In the genomic region with DNA sequence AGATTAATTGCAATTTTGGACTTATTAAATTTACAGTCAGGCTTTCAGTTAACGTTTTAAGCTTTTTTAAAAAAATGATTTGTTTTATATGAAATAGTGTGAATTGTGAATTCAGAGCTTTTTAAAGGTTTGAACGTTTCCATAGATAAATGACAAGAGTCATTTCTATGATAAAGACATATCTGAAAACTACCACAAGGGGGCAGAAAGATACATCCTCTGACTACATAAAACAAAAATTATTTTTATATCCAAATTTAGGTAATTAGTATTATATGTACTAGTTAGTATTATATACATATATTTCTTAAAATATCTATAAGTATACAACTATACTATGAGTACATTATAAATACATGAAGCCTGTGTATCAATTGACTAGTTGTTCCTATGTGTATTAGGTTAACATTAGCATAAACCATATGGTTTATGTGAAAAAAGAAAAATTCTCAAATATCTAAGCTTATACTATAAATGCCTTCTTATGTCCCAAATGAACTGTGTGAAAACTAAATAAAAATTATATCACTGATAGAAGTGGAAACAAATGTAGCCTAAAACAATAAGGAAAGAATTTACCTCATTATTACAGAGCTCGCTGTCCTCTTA, we compare ENCODE assay signal across 8 cellular contexts.
DNase-seq lines count a peak whose midpoint lies in the region; ATAC-seq and TF ChIP-seq lines count a peak whose summit lies in the region.

No MANE protein-coding gene starts in this region.

- no peak for DNase-seq in right atrium auricular region (ENCODE audit: low spot score)
- DNase-seq in Right ventricle myocardium inferior (ENCODE audit: missing footprints): no peak
- peak; percentile 52 for DNase-seq in RKO (ENCODE audit: low spot score)
- DNase-seq in foreskin keratinocyte: no peak
- DNase-seq in stimulated activated CD4-positive, alpha-beta T cell treated with anti-CD3 and anti-CD28 coated beads, Interleukin-12 subunit alpha, Interleukin-12 subunit beta, amount 100 ng/mL, for 4 hours: no peak
- DNase-seq in activated T-helper 2 cell treated with anti-CD3 and anti-CD28 coated beads, Interferon-gamma antibody, Interleukin-2, Interleukin-4, amounts not matched to agents 10 μg/mL and 5 μg/mL and 100 μg/mL, durations not matched to agents 14 hours and 24 hours and 36 hours (ENCODE audit: low spot score): no peak
- DNase-seq in neuronal stem cell (ENCODE audit: low spot score): no peak

- no peak overlapping the region for H2BK12ac ChIP-seq in neuronal stem cell (ENCODE audit: low read length)

- ATAC-seq in Right ventricle myocardium inferior (no peak), foreskin keratinocyte (no peak), GM21515 (IDR thresholded peaks at IDR 0.05; ENCODE audit: unreplicated experiment) (no peak)

- H3K9me3 ChIP-seq in right atrium auricular region: no peaks in the 10 kb centered on the region
- H3K9me3 ChIP-seq in neuronal stem cell (replicated peaks in 1 of 2; ENCODE audit: control insufficient read depth in 2 of 2, insufficient read depth in 1 of 2, low read depth in 1 of 2, low read length in 2 of 2): no peaks in the 10 kb centered on the region

- H4K91ac ChIP-seq in neuronal stem cell (ENCODE audit: low read depth, low read length, poor library complexity): no peak overlapping the region

- H3K36me3 ChIP-seq in right atrium auricular region (peaks cover 37% of the 10 kb centered on the region), neuronal stem cell (replicated peaks in 1 of 2; ENCODE audit: control insufficient read depth in 2 of 2, insufficient read depth in 2 of 2, low read length in 2 of 2) (no peaks in the 10 kb centered on the region)

- H3K4me3 Mint-ChIP-seq in activated T-helper 2 cell treated with anti-CD3 and anti-CD28 coated beads, Interferon-gamma antibody, Interleukin-2, Interleukin-4, amounts not matched to agents 10 μg/mL and 5 μg/mL and 100 μg/mL, durations not matched to agents 14 hours and 24 hours and 36 hours (ENCODE audit: low read depth): no peak overlapping the region

- H3K27ac ChIP-seq in right atrium auricular region: no peak overlapping the region
- no peak overlapping the region for H3K27ac ChIP-seq in foreskin keratinocyte
- H3K27ac ChIP-seq in neuronal stem cell (replicated peaks; ENCODE audit: low read length): no peak overlapping the region

- no peaks in the 10 kb centered on the region for H3K9me3 Mint-ChIP-seq in activated T-helper 2 cell treated with anti-CD3 and anti-CD28 coated beads, Interferon-gamma antibody, Interleukin-2, Interleukin-4, amounts not matched to agents 10 μg/mL and 5 μg/mL and 100 μg/mL, durations not matched to agents 14 hours and 24 hours and 36 hours

- intact Hi-C loops in Right ventricle myocardium inferior (cut with DNase I): loop anchor here (5.0 to 10.0 kb wide), 2 partner anchors 707 to 1534 kb away; no protein-coding TSS in a partner anchor
- intact Hi-C loops in activated T-helper 2 cell treated with anti-CD3 and anti-CD28 coated beads, Interferon-gamma antibody, Interleukin-2, Interleukin-4, amounts not matched to agents 10 μg/mL and 5 μg/mL and 100 μg/mL, durations not matched to agents 14 hours and 24 hours and 36 hours (cut with micrococcal nuclease): loop anchor here (2.0 to 5.0 kb wide), 2 partner anchors 155 to 1659 kb away; partner anchors contain the start of gene MEF2C

- H3K4me1 ChIP-seq in right atrium auricular region (peaks cover 0 to 16% of the 10 kb centered on the region in 2 donors), foreskin keratinocyte (no peaks in the 10 kb centered on the region), neuronal stem cell (ENCODE audit: control insufficient read depth in 2 of 2, insufficient read depth in 1 of 2, low read depth in 1 of 2, low read length in 2 of 2) (peaks cover 3 to 7% of the 10 kb centered on the region in 2 donors)

- H3K27me3 ChIP-seq in right atrium auricular region: no peaks in the 10 kb centered on the region
- H3K27me3 ChIP-seq in foreskin keratinocyte: peaks cover 33% of the 10 kb centered on the region
- no peaks in the 10 kb centered on the region for H3K27me3 ChIP-seq in neuronal stem cell (ENCODE audit: control insufficient read depth in 3 of 3, insufficient read depth in 3 of 3, low read depth in 1 of 3, low read length in 3 of 3)

- no peak overlapping the region for H3K23ac ChIP-seq in neuronal stem cell (ENCODE audit: low read depth, low read length, poor library complexity)

- no peak overlapping the region for H3K9ac ChIP-seq in neuronal stem cell (ENCODE audit: low read depth, low read length, poor library complexity)

- H2BK120ac ChIP-seq in neuronal stem cell (ENCODE audit: low read depth, low read length): no peak overlapping the region

- no peak overlapping the region for H2AK5ac ChIP-seq in neuronal stem cell (ENCODE audit: low read depth, low read length)

- no peaks in the 10 kb centered on the region for H3K79me1 ChIP-seq in neuronal stem cell (ENCODE audit: low read depth, low read length)

- H3K4ac ChIP-seq in neuronal stem cell (ENCODE audit: low read length): no peak overlapping the region

- H3K4me3 ChIP-seq in right atrium auricular region (no peak overlapping the region), neuronal stem cell (ENCODE audit: low read length in 2 of 2) (no peak overlapping the region)

- H3K27ac Mint-ChIP-seq in activated T-helper 2 cell treated with anti-CD3 and anti-CD28 coated beads, Interferon-gamma antibody, Interleukin-2, Interleukin-4, amounts not matched to agents 10 μg/mL and 5 μg/mL and 100 μg/mL, durations not matched to agents 14 hours and 24 hours and 36 hours: no peak overlapping the region

- no peaks in the 10 kb centered on the region for H3K36me3 Mint-ChIP-seq in activated T-helper 2 cell treated with anti-CD3 and anti-CD28 coated beads, Interferon-gamma antibody, Interleukin-2, Interleukin-4, amounts not matched to agents 10 μg/mL and 5 μg/mL and 100 μg/mL, durations not matched to agents 14 hours and 24 hours and 36 hours (ENCODE audit: low read depth)

- no peak overlapping the region for H2BK5ac ChIP-seq in neuronal stem cell (ENCODE audit: low read length)

- H3K18ac ChIP-seq in neuronal stem cell (ENCODE audit: low read length): no peak overlapping the region

- H3K4me1 Mint-ChIP-seq in activated T-helper 2 cell treated with anti-CD3 and anti-CD28 coated beads, Interferon-gamma antibody, Interleukin-2, Interleukin-4, amounts not matched to agents 10 μg/mL and 5 μg/mL and 100 μg/mL, durations not matched to agents 14 hours and 24 hours and 36 hours (ENCODE audit: low read depth): peaks cover 2% of the 10 kb centered on the region

- no peak overlapping the region for H4K8ac ChIP-seq in neuronal stem cell (ENCODE audit: low read depth, low read length)

- peaks cover 6% of the 10 kb centered on the region for H3K27me3 Mint-ChIP-seq in activated T-helper 2 cell treated with anti-CD3 and anti-CD28 coated beads, Interferon-gamma antibody, Interleukin-2, Interleukin-4, amounts not matched to agents 10 μg/mL and 5 μg/mL and 100 μg/mL, durations not matched to agents 14 hours and 24 hours and 36 hours (ENCODE audit: low read depth)

- H2AFZ ChIP-seq in neuronal stem cell (ENCODE audit: low read length): no peak overlapping the region

- H2BK15ac ChIP-seq in neuronal stem cell (ENCODE audit: low read length): no peak overlapping the region

- peak; percentile 37 to 75 for TF ChIP-seq CTCF in right atrium auricular region (IDR thresholded peaks at IDR 0.05)
- peak; percentile 69 for TF ChIP-seq CTCF in foreskin keratinocyte (conservative IDR thresholded peaks at IDR 0.05)

- H3K4me2 ChIP-seq in neuronal stem cell (ENCODE audit: insufficient read depth, low read length, poor library complexity, severe bottlenecking): no peak overlapping the region

- WGBS in neuronal stem cell (ENCODE audit: extremely low coverage in 2 of 2, insufficient read length in 2 of 2, insufficient replicate concordance in 1 of 2), 2 donors: no CpG with 5 or more reads among the region's 3 CpGs

- no peak overlapping the region for H3K14ac ChIP-seq in neuronal stem cell (ENCODE audit: low read length)
